In the genomic region with DNA sequence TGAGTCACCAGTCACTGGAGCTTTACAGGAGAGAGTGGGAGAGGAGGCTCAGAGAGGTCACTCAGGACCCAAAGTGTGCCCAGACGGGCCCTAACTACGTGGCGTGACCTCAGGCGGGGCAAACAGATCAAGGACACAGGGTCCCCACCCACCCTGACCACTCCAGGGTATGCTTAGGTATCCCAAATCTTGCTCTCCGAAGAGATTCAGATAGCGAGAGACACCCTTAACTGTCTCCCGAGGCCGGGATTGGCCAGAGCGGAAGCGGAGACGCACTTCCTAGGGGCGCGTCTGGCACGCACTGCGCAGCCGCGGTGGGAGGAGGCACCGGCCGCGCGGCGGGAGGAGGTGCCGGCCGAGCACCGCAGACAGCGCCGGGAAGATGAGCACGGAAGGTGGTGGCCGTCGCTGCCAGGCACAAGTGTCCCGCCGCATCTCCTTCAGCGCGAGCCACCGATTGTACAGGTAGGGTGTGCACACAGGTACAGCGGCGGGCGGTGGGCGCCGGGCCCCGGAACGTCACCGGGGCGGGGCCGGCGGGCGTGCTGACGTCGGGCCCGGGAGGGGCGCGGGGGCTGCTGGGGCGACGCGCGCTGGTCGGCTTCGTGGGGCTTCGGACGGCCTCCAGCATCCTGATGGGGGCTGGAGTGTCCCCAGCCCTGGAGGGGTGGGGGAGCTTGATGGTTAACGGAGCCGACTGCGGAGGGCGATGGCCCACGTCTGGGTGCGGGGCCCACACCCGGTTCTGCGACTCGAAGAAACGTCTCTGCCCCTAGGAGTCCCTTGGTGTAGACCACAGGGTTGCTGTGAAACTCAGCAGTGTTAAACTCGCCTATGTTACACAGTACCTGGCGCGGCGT, we compare ENCODE assay signal across 8 cellular contexts. TPM values are rescaled to one million over a fixed set of nuclear protein-coding genes. Genes with fewer than 3 reads are reported as not detected.
A peak's percentile ranks its signal among the peaks of the same experiment; 100 is the strongest.
DNase-seq lines count a peak whose midpoint lies in the region; ATAC-seq and TF ChIP-seq lines count a peak whose summit lies in the region.

Gene PTS, plus strand, starts transcription at position 367 of the 860 bp plus-strand sequence. Its CDS starts 16 bp downstream, at position 383.

- TF ChIP-seq CTCF in nephron (IDR thresholded peaks at IDR 0.05; ENCODE audit: unreplicated experiment in 3 of 3) = no peak

- peaks cover 25% of the 10 kb centered on the region for H3K36me3 Mint-ChIP-seq in nephron (ENCODE audit: low read depth)

- H3K4me3 Mint-ChIP-seq in nephron = peak within 1 kb of the TSS; percentile 83 to 93 (median 88)

- peak; percentile 96 for ATAC-seq in stimulated activated naive CD8-positive, alpha-beta T cell treated with anti-CD3 and anti-CD28 coated beads, Interleukin-15, Interleukin-2, amounts not matched to agents 100 U/mL and 50 U/mL, for 24 hours

- peak within 1 kb of the TSS; percentile 95 to 99 (median 97) for H3K27ac Mint-ChIP-seq in nephron

- peaks cover 20% of the 10 kb centered on the region for H3K4me1 Mint-ChIP-seq in nephron

- no peaks in the 10 kb centered on the region for H3K27me3 Mint-ChIP-seq in nephron (ENCODE audit: low read depth)

- peak; percentile 90 for TF ChIP-seq POLR2A in Raji (IDR thresholded peaks at IDR 0.05; ENCODE audit: insufficient read depth, low read depth, low read length)

- no peaks in the 10 kb centered on the region for H3K9me3 Mint-ChIP-seq in nephron

- DNase-seq in EL (peak; percentile 91), GOT3 (lab: John Stamatoyannopoulos, UW) (peak; percentile 36), LHCN-M2 (ENCODE audit: low read depth) (peak; percentile 83), fibroblast of peridontal ligament (ENCODE audit: extremely low read depth) (peak; percentile 85)
- DNase-seq in activated T-helper 9 cell treated with anti-CD3 and anti-CD28 coated beads, Interleukin-2, amount 50 U/mL, for 16 hours (ENCODE audit: low read depth) = peak; percentile 73
- DNase-seq in stimulated activated naive CD8-positive, alpha-beta T cell treated with anti-CD3 and anti-CD28 coated beads, Interleukin-15, Interleukin-2, amounts not matched to agents 100 U/mL and 50 U/mL, for 24 hours = peak; percentile 87

RNA-seq across cellular contexts. Expression of gene PTS, which starts in this region (rescaled TPM):
- total RNA-seq in LHCN-M2 (2014; rRNA removed) = 28.3 and 30.1 TPM in 2 replicates
- polyA plus RNA-seq in LHCN-M2 (2012) = 26.1 TPM

Comparison
In these comparisons a context has a peak if more than half of its experiments do, and no peak if none do; other contexts are left out.
1. Peak in every context shown above with its lines: DNase-seq and ATAC-seq.
2. DNase-seq: peak in every context shown above with its lines; median percentile 91 in EL; 87 in stimulated activated naive CD8-positive, alpha-beta T cell treated with anti-CD3 and anti-CD28 coated beads, Interleukin-15, Interleukin-2, amounts not matched to agents 100 U/mL and 50 U/mL, for 24 hours; 85 in fibroblast of peridontal ligament; 83 in LHCN-M2; 73 in activated T-helper 9 cell treated with anti-CD3 and anti-CD28 coated beads, Interleukin-2, amount 50 U/mL, for 16 hours; 36 in GOT3.